Comparison of ENCODE assay signal across 20 cellular contexts in the genomic region with DNA sequence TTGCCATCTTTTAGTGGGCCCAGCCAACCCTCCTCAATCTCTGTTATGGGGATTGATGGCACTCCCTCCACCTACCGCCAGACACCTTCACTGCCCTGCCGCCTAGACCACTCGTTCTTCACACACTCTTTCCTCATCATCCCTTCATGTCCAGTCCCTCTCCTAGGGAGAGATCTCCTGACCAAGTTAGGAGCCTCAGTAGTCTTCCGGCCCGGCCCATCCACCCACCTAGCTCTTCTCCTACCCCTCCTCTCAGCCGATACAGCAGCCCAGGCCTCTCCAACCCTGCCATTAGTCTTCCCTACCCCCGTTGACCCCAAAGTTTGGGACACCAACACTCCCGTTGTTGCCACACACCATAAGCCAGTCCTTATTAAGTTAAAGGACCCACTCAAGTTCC. TPM values are rescaled to one million over a fixed set of nuclear protein-coding genes. Genes with fewer than 3 reads are reported as not detected.
DNase-seq lines count a peak whose midpoint lies in the region; ATAC-seq and TF ChIP-seq lines count a peak whose summit lies in the region.
"Had no signal": no experiment of that assay in that cellular context is flagged by ENCODE, and none has a peak within 500 bp of the region (broad histone marks: within the 10 kb centered on the region; RNA-seq: fewer than 3 reads in every experiment).

No MANE protein-coding gene starts in this region.

- H3K9me3 ChIP-seq in Karpas-422 (ENCODE audit: low read length) (no peaks in the 10 kb centered on the region), T-helper 17 cell (ENCODE audit: control insufficient read depth, low read length, poor library complexity, severe bottlenecking) (no peaks in the 10 kb centered on the region), osteoblast (ENCODE audit: low read depth, low read length) (no peaks in the 10 kb centered on the region)
- H3K9me3 ChIP-seq: BE2C had no signal

- H3K4me2 ChIP-seq in Karpas-422 (ENCODE audit: low read depth, low read length, poor library complexity, severe bottlenecking) = no peak overlapping the region
- no peak overlapping the region for H3K4me2 ChIP-seq in osteoblast (ENCODE audit: insufficient read depth, low read length)
- H3K4me2 ChIP-seq: BLaER1 had no signal

- H3K4me3 ChIP-seq in Karpas-422 (ENCODE audit: low read length) (no peak overlapping the region), osteoblast (ENCODE audit: insufficient read depth, low read length) (no peak overlapping the region)
- H3K4me3 ChIP-seq: BLaER1 had no signal

- H3K9ac ChIP-seq in Karpas-422 (ENCODE audit: low read length) = no peak overlapping the region
- H3K9ac ChIP-seq: BLaER1 had no signal

- no peaks in the 10 kb centered on the region for H3K9me2 ChIP-seq in Karpas-422 (replicated peaks; ENCODE audit: insufficient read depth, low read length)

- H3K36me3 Mint-ChIP-seq in T-helper 17 cell (ENCODE audit: low read depth) = no peaks in the 10 kb centered on the region
- no peaks in the 10 kb centered on the region for H3K36me3 Mint-ChIP-seq in chondrocyte (ENCODE audit: low read depth)
- H3K36me3 Mint-ChIP-seq: CD14-positive monocyte; CD4-positive, alpha-beta memory T cell; CD4-positive, CD25-positive, alpha-beta regulatory T cell; CD8-positive, alpha-beta memory T cell had no signal

- ATAC-seq in T-helper 17 cell (no peak), HG03196 (IDR thresholded peaks at IDR 0.05; ENCODE audit: unreplicated experiment) (no peak)

- H3K4me3 Mint-ChIP-seq in T-helper 17 cell = peak overlapping the region; percentile 3
- H3K4me3 Mint-ChIP-seq in chondrocyte (ENCODE audit: unreplicated experiment) = no peak overlapping the region
- H3K4me3 Mint-ChIP-seq: CD14-positive monocyte; CD4-positive, alpha-beta memory T cell; CD4-positive, CD25-positive, alpha-beta regulatory T cell; CD8-positive, alpha-beta memory T cell had no signal

- H3K79me2 ChIP-seq in Karpas-422 (ENCODE audit: low read length) (no peaks in the 10 kb centered on the region), osteoblast (ENCODE audit: insufficient read depth, low read length) (no peaks in the 10 kb centered on the region)

- H3K4me1 ChIP-seq in Karpas-422 (ENCODE audit: low read length) = no peaks in the 10 kb centered on the region
- no peaks in the 10 kb centered on the region for H3K4me1 ChIP-seq in osteoblast (ENCODE audit: insufficient read depth, low read length)
- H3K4me1 ChIP-seq: BE2C, BLaER1 had no signal

- H3K27me3 Mint-ChIP-seq in T-helper 17 cell (no peaks in the 10 kb centered on the region), chondrocyte (ENCODE audit: low read depth) (no peaks in the 10 kb centered on the region)
- H3K27me3 Mint-ChIP-seq: CD4-positive, CD25-positive, alpha-beta regulatory T cell had no signal

- H3K9me3 Mint-ChIP-seq in chondrocyte (ENCODE audit: low read depth) = peaks cover 63% of the 10 kb centered on the region

- H3K27ac ChIP-seq in Karpas-422 (ENCODE audit: low read length) (no peak overlapping the region), osteoblast (ENCODE audit: low read depth, low read length) (no peak overlapping the region)
- H3K27ac ChIP-seq: BLaER1 had no signal

- H3K27ac Mint-ChIP-seq in T-helper 17 cell (no peak overlapping the region), chondrocyte (ENCODE audit: unreplicated experiment) (no peak overlapping the region)
- H3K27ac Mint-ChIP-seq: CD14-positive monocyte; CD4-positive, CD25-positive, alpha-beta regulatory T cell; CD8-positive, alpha-beta memory T cell had no signal

- H3K36me3 ChIP-seq in Karpas-422 (ENCODE audit: insufficient read depth, low read length) (no peaks in the 10 kb centered on the region), osteoblast (ENCODE audit: insufficient read depth, low read length) (no peaks in the 10 kb centered on the region)
- H3K36me3 ChIP-seq: BE2C, BLaER1 had no signal

- TF ChIP-seq CTCF in chondrocyte (IDR thresholded peaks at IDR 0.05) (no peak), osteoblast (IDR thresholded peaks at IDR 0.05; ENCODE audit: extremely low read depth, low read depth, low read length) (no peak)

- H2AFZ ChIP-seq in Karpas-422 (ENCODE audit: low read length) = no peak overlapping the region
- H2AFZ ChIP-seq in osteoblast (ENCODE audit: low read length) = no peak overlapping the region

- no peaks in the 10 kb centered on the region for H3K27me3 ChIP-seq in Karpas-422 (ENCODE audit: low read length)
- H3K27me3 ChIP-seq in osteoblast (ENCODE audit: insufficient read depth, low read length) = no peaks in the 10 kb centered on the region
- H3K27me3 ChIP-seq: BE2C, BLaER1 had no signal

- H3K4me1 Mint-ChIP-seq in T-helper 17 cell (no peaks in the 10 kb centered on the region), chondrocyte (ENCODE audit: low read depth) (no peaks in the 10 kb centered on the region)
- H3K4me1 Mint-ChIP-seq: CD14-positive monocyte; CD4-positive, alpha-beta memory T cell; CD4-positive, CD25-positive, alpha-beta regulatory T cell; CD8-positive, alpha-beta memory T cell had no signal

- no peaks in the 10 kb centered on the region for H4K20me1 ChIP-seq in Karpas-422 (ENCODE audit: insufficient read depth, low read depth, low read length)
- H4K20me1 ChIP-seq in osteoblast (ENCODE audit: insufficient read depth, low read length) = no peaks in the 10 kb centered on the region
- H4K20me1 ChIP-seq: BLaER1 had no signal

- DNase-seq in Karpas-422 (peak; percentile 24), T-helper 17 cell (no peak), chondrocyte (ENCODE audit: low spot score) (peak; percentile 64), osteoblast (ENCODE audit: insufficient read length, low spot score, missing footprints) (peak; percentile 58), DMS 273 treated with DMSO at 0.1 percent for 48 hours (lab: John Stamatoyannopoulos, UW) (no peak)
- no peak for DNase-seq in stimulated activated CD4-positive, alpha-beta T cell treated with anti-CD3 and anti-CD28 coated beads, Interleukin-4, amount 100 ng/mL, for 4 hours
- DNase-seq: 8988T; ACHN; BE2C; C1 segment of cervical spinal cord; CD4-positive, CD25-positive, alpha-beta regulatory T cell; CD8-positive, alpha-beta memory T cell; COR-L47; DMS79 treated with DMSO at 0.1 percent for 48 hours; GF-D8 had no signal

RNA-seq across cellular contexts. Expression of a gene that starts 11.0 kb away (rescaled TPM):
- total RNA-seq in Karpas-422 (2014; rRNA removed; shearing (Covaris generic); ENCODE audit: low replicate concordance) = not detected in 2 replicates
- total RNA-seq in T-helper 17 cell = not detected
- not detected in 3 replicates for total RNA-seq in chondrocyte
- not detected in 2 replicates for total RNA-seq in osteoblast
- total RNA-seq: A673; CD4-positive, alpha-beta memory T cell; CD4-positive, CD25-positive, alpha-beta regulatory T cell; CD8-positive, alpha-beta memory T cell had no signal

RNA-seq across cellular contexts. Expression of a gene that starts 37.2 kb away (rescaled TPM):
- not detected in 2 replicates for total RNA-seq in Karpas-422 (2014; rRNA removed; shearing (Covaris generic); ENCODE audit: low replicate concordance)
- total RNA-seq in T-helper 17 cell (not detected), chondrocyte (not detected in 3 replicates), osteoblast (not detected in 2 replicates)
- total RNA-seq: A673; CD4-positive, alpha-beta memory T cell; CD4-positive, CD25-positive, alpha-beta regulatory T cell; CD8-positive, alpha-beta memory T cell had no signal

RNA-seq across cellular contexts. Expression of a gene that starts 38.1 kb away (rescaled TPM):
- total RNA-seq in Karpas-422 (2014; rRNA removed; shearing (Covaris generic); ENCODE audit: low replicate concordance) = not detected in 2 replicates
- total RNA-seq in T-helper 17 cell (not detected), chondrocyte (not detected in 3 replicates), osteoblast (not detected in 2 replicates)
- total RNA-seq: A673; CD4-positive, alpha-beta memory T cell; CD4-positive, CD25-positive, alpha-beta regulatory T cell; CD8-positive, alpha-beta memory T cell had no signal

RNA-seq across cellular contexts. Expression of a gene that starts 50.6 kb away (rescaled TPM):
- total RNA-seq in Karpas-422 (2014; rRNA removed; shearing (Covaris generic); ENCODE audit: low replicate concordance) = not detected in 2 replicates
- not detected for total RNA-seq in T-helper 17 cell
- not detected in 3 replicates for total RNA-seq in chondrocyte
- total RNA-seq in osteoblast = not detected in 2 replicates
- total RNA-seq: A673; CD4-positive, alpha-beta memory T cell; CD4-positive, CD25-positive, alpha-beta regulatory T cell; CD8-positive, alpha-beta memory T cell had no signal

RNA-seq across cellular contexts. Expression of a gene that starts 55.7 kb away (rescaled TPM):
- not detected in 2 replicates for total RNA-seq in Karpas-422 (2014; rRNA removed; shearing (Covaris generic); ENCODE audit: low replicate concordance)
- total RNA-seq in T-helper 17 cell (not detected), chondrocyte (not detected in 3 replicates), osteoblast (not detected in 2 replicates)
- total RNA-seq: A673; CD4-positive, alpha-beta memory T cell; CD4-positive, CD25-positive, alpha-beta regulatory T cell; CD8-positive, alpha-beta memory T cell had no signal

Comparison
In these comparisons a context has a peak if more than half of its experiments do, and no peak if none do; other contexts are left out.
1. DNase-seq: peak in Karpas-422 (single experiment), chondrocyte (single experiment) and osteoblast (single experiment); none in T-helper 17 cell (0 of 3), DMS 273 treated with DMSO at 0.1 percent for 48 hours (single experiment) and stimulated activated CD4-positive, alpha-beta T cell treated with anti-CD3 and anti-CD28 coated beads, Interleukin-4, amount 100 ng/mL, for 4 hours (0 of 2).